ENCODE assay signal across 21 cellular contexts in genomic region chr16:82874251-82874650, GRCh38.
"Had no signal": no experiment of that assay in that cellular context is flagged by ENCODE, and none has a peak within 500 bp of the region (broad histone marks: within the 10 kb centered on the region; RNA-seq: fewer than 3 reads in every experiment).

No MANE protein-coding gene starts in this region.

- ATAC-seq: gastrocnemius medialis; left colon; natural killer cell treated with Interleukin-12 subunit alpha and Interleukin-12 subunit beta and Interleukin-15 and Interleukin-18, amount 100 ng/mL, for 72 hours; stimulated activated naive B cell treated with anti-CD40 and anti-IgM and Interleukin-4, amounts not matched to agents 10 μg/mL and 1 μg/mL and 100 μg/mL, for 72 hours had no signal

- H3K9me3 ChIP-seq: colonic mucosa, gastrocnemius medialis, transverse colon, uterus had no signal

- H3K36me3 Mint-ChIP-seq: activated naive CD8-positive, alpha-beta T cell; brain; mesothelial cell of epicardium; stimulated activated naive B cell treated with anti-CD40 and anti-IgM and Interleukin-4, amounts not matched to agents 10 μg/mL and 1 μg/mL and 100 μg/mL, for 72 hours had no signal

- H3K4me1 Mint-ChIP-seq: mesothelial cell of epicardium; stimulated activated naive B cell treated with anti-CD40 and anti-IgM and Interleukin-4, amounts not matched to agents 10 μg/mL and 1 μg/mL and 100 μg/mL, for 72 hours had no signal

- H3K4me3 Mint-ChIP-seq: activated naive CD8-positive, alpha-beta T cell; activated T-helper 1 cell treated with anti-CD3 and anti-CD28 coated beads, Interleukin-12 subunit alpha, Interleukin-12 subunit beta, Interleukin-2, Interleukin-4 antibody, amounts not matched to agents 30 ng/mL and 10 ng/mL and 1 ng/mL, durations not matched to agents 14 hours and 24 hours and 36 hours; brain; mesothelial cell of epicardium; natural killer cell treated with Interleukin-12 subunit alpha and Interleukin-12 subunit beta and Interleukin-15 and Interleukin-18, amount 100 ng/mL, for 72 hours; stimulated activated naive B cell treated with anti-CD40 and anti-IgM and Interleukin-4, amounts not matched to agents 10 μg/mL and 1 μg/mL and 100 μg/mL, for 72 hours; T-helper 1 cell treated with Interleukin-12 subunit alpha and Interleukin-12 subunit beta and Interleukin-4 antibody, amounts not matched to agents 30 μg/mL and 1 μg/mL, for 36 hours had no signal

- H3K4me3 ChIP-seq: colonic mucosa, gastrocnemius medialis, lung, transverse colon, uterus had no signal

- H3K4me1 ChIP-seq: colonic mucosa, transverse colon, uterus had no signal

- H3K27ac ChIP-seq: colonic mucosa, gastrocnemius medialis, transverse colon, uterus, VCaP had no signal

- H3K27me3 ChIP-seq: colonic mucosa, gastrocnemius medialis, transverse colon, uterus had no signal

- H3K36me3 ChIP-seq: colonic mucosa, gastrocnemius medialis, transverse colon, uterus had no signal

- DNase-seq: activated CD4-positive, alpha-beta T cell treated with anti-CD3 and anti-CD28 coated beads for 1 hour; activated CD4-positive, alpha-beta T cell treated with anti-CD3 and anti-CD28 coated beads, Interleukin-2, amount 50 U/mL, for 4 hours; amniotic stem cell; central memory CD4-positive, alpha-beta T cell; colonic mucosa; gastrocnemius medialis; islet precursor cell; left colon; posterior cingulate gyrus; retina; stimulated activated naive B cell treated with anti-CD40 and anti-IgM and Interleukin-4, amounts not matched to agents 10 μg/mL and 1 μg/mL and 100 μg/mL, for 72 hours; transverse colon; uterus had no signal

- H3K27ac Mint-ChIP-seq: activated naive CD8-positive, alpha-beta T cell; activated T-helper 1 cell treated with anti-CD3 and anti-CD28 coated beads, Interleukin-12 subunit alpha, Interleukin-12 subunit beta, Interleukin-2, Interleukin-4 antibody, amounts not matched to agents 30 ng/mL and 10 ng/mL and 1 ng/mL, durations not matched to agents 14 hours and 24 hours and 36 hours; mesothelial cell of epicardium; natural killer cell treated with Interleukin-12 subunit alpha and Interleukin-12 subunit beta and Interleukin-15 and Interleukin-18, amount 100 ng/mL, for 72 hours; stimulated activated naive B cell treated with anti-CD40 and anti-IgM and Interleukin-4, amounts not matched to agents 10 μg/mL and 1 μg/mL and 100 μg/mL, for 72 hours; T-helper 1 cell treated with Interleukin-12 subunit alpha and Interleukin-12 subunit beta and Interleukin-4 antibody, amounts not matched to agents 30 μg/mL and 1 μg/mL, for 36 hours had no signal
